In the genomic region with DNA sequence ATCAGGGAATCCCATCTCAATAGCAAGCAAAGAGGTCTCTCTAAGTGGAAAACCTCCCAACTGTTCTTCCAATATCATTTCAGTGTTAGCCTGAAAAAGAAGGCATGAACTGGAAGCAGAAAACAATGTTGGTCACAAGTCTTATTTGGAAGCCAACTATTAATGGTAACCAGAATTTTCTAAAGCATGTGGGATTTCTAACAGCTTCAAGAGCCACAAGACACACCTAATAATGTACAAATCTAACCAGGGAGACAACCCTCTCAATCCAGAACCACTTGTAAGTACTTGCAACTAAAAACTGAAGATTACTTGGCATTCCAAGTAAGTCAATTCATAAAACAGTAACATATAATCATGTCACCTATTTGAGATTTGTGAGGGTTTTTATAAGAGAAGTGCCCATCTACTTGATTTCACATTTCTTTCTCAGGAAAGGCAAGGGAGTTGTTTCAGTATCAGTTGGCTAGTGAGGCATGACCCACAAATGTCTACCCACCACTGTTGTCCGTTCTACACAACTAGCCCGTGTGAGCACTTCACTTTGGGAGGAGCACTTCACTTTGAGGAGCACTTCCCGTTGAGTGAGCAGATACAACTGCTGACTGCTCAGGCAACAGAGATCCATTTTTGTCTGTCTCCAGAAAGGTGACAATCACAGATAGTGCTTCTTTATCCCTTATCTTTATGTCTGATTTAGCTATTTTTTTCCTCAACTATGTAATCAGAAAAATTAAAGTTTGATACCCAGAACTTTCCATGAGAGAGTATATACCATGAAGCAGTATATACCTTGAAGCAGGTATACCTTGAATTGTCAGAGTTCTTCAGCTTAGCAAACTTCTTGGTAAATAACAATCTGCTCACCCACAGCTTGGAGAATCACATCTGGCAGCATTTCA, we compare ENCODE assay signal across 1 cellular context.
A peak's percentile ranks its signal among the peaks of the same experiment; 100 is the strongest.
TF ChIP-seq lines count a peak whose summit lies in the region.

No MANE protein-coding gene starts in this region.

TF ChIP-seq in HEK293, 187 proteins besides CTCF, POLR2A, EP300 and RAD21 (continued from another document):
- TF ChIP-seq, protein P1, sequence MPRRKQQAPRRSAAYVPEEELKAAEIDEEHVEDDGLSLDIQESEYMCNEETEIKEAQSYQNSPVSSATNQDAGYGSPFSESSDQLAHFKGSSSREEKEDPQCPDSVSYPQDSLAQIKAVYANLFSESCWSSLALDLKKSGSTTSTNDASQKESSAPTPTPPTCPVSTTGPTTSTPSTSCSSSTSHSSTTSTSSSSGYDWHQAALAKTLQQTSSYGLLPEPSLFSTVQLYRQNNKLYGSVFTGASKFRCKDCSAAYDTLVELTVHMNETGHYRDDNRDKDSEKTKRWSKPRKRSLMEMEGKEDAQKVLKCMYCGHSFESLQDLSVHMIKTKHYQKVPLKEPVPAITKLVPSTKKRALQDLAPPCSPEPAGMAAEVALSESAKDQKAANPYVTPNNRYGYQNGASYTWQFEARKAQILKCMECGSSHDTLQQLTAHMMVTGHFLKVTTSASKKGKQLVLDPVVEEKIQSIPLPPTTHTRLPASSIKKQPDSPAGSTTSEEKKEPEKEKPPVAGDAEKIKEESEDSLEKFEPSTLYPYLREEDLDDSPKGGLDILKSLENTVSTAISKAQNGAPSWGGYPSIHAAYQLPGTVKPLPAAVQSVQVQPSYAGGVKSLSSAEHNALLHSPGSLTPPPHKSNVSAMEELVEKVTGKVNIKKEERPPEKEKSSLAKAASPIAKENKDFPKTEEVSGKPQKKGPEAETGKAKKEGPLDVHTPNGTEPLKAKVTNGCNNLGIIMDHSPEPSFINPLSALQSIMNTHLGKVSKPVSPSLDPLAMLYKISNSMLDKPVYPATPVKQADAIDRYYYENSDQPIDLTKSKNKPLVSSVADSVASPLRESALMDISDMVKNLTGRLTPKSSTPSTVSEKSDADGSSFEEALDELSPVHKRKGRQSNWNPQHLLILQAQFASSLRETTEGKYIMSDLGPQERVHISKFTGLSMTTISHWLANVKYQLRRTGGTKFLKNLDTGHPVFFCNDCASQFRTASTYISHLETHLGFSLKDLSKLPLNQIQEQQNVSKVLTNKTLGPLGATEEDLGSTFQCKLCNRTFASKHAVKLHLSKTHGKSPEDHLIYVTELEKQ (tag by site-specific recombination; IDR thresholded peaks at IDR 0.05; ENCODE audit: borderline replicate concordance): no peak
- peak; percentile 95 for TF ChIP-seq ZNF211 (tag by site-specific recombination; IDR thresholded peaks at IDR 0.05; ENCODE audit: low read depth)
- TF ChIP-seq ZNF530 (tag by site-specific recombination; IDR thresholded peaks at IDR 0.05; ENCODE audit: low read depth): no peak
- TF ChIP-seq TRIM28 (IDR thresholded peaks at IDR 0.05; ENCODE audit: borderline replicate concordance, low read length): no peak
- TF ChIP-seq ZNF133 (tag by site-specific recombination; IDR thresholded peaks at IDR 0.05): no peak
- TF ChIP-seq ZNF426 (tag by site-specific recombination; IDR thresholded peaks at IDR 0.05): no peak
TF ChIP-seq in HEK293: peak in this region for 1.
